ENCODE assay signal across 8 cellular contexts in the genomic region with DNA sequence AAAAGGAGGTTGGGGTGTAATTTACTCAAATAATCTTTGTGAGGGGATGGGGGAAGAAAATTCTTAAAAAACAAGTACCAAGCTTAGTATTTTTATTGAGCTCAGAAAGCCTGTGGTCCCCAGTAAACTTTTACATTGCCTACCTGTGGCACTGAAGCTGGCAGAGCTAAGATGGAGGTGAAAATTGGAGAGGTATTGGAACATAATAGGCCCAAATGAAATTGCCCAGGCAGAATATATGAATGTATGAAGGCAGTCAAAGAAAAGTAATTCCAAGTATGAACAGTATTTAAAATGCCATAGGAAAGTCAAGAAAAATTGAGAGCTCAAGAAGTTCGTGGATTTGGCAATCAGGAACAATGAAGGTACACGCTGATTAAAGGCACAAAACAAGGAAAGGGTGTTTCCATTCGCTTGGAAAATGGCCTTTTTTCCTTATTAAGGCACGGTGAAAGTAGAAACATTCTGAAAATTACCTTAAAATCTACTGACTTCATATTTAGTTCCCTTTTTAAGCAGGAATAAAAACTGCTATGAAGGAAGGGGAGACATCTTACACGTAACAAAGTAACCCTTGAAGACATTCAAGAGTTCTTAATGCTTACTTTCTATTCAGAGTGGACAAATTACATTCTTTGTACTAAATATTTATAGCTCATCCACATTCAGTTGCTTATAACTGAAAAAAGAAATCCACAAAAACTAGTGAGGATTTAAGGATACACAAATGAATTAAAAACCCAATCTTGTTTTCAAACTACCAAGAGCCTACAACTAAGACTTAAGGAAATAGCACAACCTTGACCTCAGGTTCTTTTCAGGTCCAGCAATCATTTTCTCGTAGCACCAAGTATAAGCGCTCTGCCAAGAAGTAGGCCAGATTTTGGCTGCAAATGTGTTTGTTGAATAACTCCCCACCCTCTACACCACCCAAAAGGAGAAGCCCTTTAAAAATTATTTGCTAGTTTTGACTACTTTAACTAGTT. TPM values are rescaled to one million over a fixed set of nuclear protein-coding genes. Genes with fewer than 3 reads are reported as not detected.
A peak's percentile ranks its signal among the peaks of the same experiment; 100 is the strongest.
DNase-seq lines count a peak whose midpoint lies in the region; ATAC-seq and TF ChIP-seq lines count a peak whose summit lies in the region.

No MANE protein-coding gene starts in this region.

- H3K27ac ChIP-seq in OCI-LY7 (ENCODE audit: low read depth, low read length, poor library complexity, severe bottlenecking) (peak overlapping the region; percentile 96), endodermal cell (ENCODE audit: low read depth, low read length) (peak overlapping the region; percentile 5), neural cell (ENCODE audit: low read length) (peak overlapping the region; percentile 100)

- BruUV-seq in OCI-LY7 (replicated peaks; lab: Mats Ljungman, UMichigan): no TSS peak

- H2AFZ ChIP-seq in OCI-LY7 (ENCODE audit: low read length) (no peak overlapping the region), neural cell (ENCODE audit: low read depth, low read length) (no peak overlapping the region)

- H3K9me3 ChIP-seq in OCI-LY7 (ENCODE audit: low read length) (no peaks in the 10 kb centered on the region), endodermal cell (ENCODE audit: control insufficient read depth, low read length) (no peaks in the 10 kb centered on the region), neural cell (ENCODE audit: low read length) (no peaks in the 10 kb centered on the region)

- no peaks in the 10 kb centered on the region for H3K9me3 Mint-ChIP-seq in endodermal cell

- DNase-seq in EH (ENCODE audit: low read depth) (peak; percentile 32), OCI-LY7 (ENCODE audit: low spot score) (peak; percentile 44), endodermal cell (no peak), GDM1 (lab: John Stamatoyannopoulos, UW) (no peak)

- peak overlapping the region; percentile 100 for H3K27ac Mint-ChIP-seq in endodermal cell

- peaks cover 17% of the 10 kb centered on the region for H3K4me1 Mint-ChIP-seq in endodermal cell

- H3K4me3 ChIP-seq in OCI-LY7 (ENCODE audit: low read depth, low read length, poor library complexity, severe bottlenecking) (peak overlapping the region; percentile 90), endodermal cell (ENCODE audit: low read length) (peak overlapping the region; percentile 99), neural cell (ENCODE audit: low read length) (peak overlapping the region; percentile 86)

- H3K27me3 Mint-ChIP-seq in endodermal cell (ENCODE audit: insufficient read depth): peaks cover 2% of the 10 kb centered on the region

- peaks cover 36% of the 10 kb centered on the region for H4K20me1 ChIP-seq in OCI-LY7 (ENCODE audit: insufficient read depth, low read length)
- peaks cover 55% of the 10 kb centered on the region for H4K20me1 ChIP-seq in neural cell (ENCODE audit: insufficient read depth)

- CTCF ChIA-PET in OCI-LY7 (lab: Charles Lee; ENCODE audit: unreplicated experiment): interaction anchor here (0.9 to 1.0 kb wide), 2 partner anchors 27 to 28 kb away, joined by 3 to 4 read pairs; no protein-coding TSS in a partner anchor

- H3K9ac ChIP-seq in endodermal cell (ENCODE audit: extremely low read depth, low read length, poor library complexity, severe bottlenecking) (peak overlapping the region; percentile 100), neural cell (ENCODE audit: low read length) (peak overlapping the region; percentile 100)

- 17 to 21% methylated on average over 6 to 7 of the region's 7 CpGs for WGBS in endodermal cell (ENCODE audit: insufficient coverage in 1 of 2, insufficient read length in 1 of 2), 2 experiments

- no peak for ATAC-seq in HG03039 (IDR thresholded peaks at IDR 0.05; ENCODE audit: unreplicated experiment)
- ATAC-seq in HG02885 (IDR thresholded peaks at IDR 0.05; ENCODE audit: poor library complexity, unreplicated experiment): no peak
- ATAC-seq in HG02870 (IDR thresholded peaks at IDR 0.05; ENCODE audit: unreplicated experiment): no peak

- peak overlapping the region; percentile 98 for H3K4me2 ChIP-seq in OCI-LY7 (ENCODE audit: low read length)
- H3K4me2 ChIP-seq in neural cell (ENCODE audit: low read length): peak overlapping the region; percentile 100

- H3K27me3 ChIP-seq in endodermal cell (ENCODE audit: control insufficient read depth, insufficient read depth, low read length, poor library complexity, severe bottlenecking): no peaks in the 10 kb centered on the region
- H3K27me3 ChIP-seq in neural cell (ENCODE audit: insufficient read depth, low read depth, low read length): no peaks in the 10 kb centered on the region

- H3K4me3 Mint-ChIP-seq in endodermal cell: peak overlapping the region; percentile 100

- intact Hi-C loops in OCI-LY7 (cut with micrococcal nuclease; ENCODE audit: unreplicated experiment): loop anchor here (5.0 to 10.0 kb wide), 2 partner anchors 1061 to 1104 kb away; partner anchors contain the start of gene SYPL1

- TF ChIP-seq CTCF in OCI-LY7 (conservative IDR thresholded peaks at IDR 0.05; ENCODE audit: low read length) (no peak), endodermal cell (conservative IDR thresholded peaks at IDR 0.05) (no peak), neural cell (IDR thresholded peaks at IDR 0.05; ENCODE audit: poor library complexity, severe bottlenecking) (no peak)

- no peaks in the 10 kb centered on the region for H3K9me2 ChIP-seq in OCI-LY7 (ENCODE audit: insufficient read depth, low read length)
- no peaks in the 10 kb centered on the region for H3K9me2 ChIP-seq in neural cell (ENCODE audit: insufficient read depth, low read length)

- H3K36me3 Mint-ChIP-seq in endodermal cell (ENCODE audit: low read depth): peaks cover 38% of the 10 kb centered on the region

- TF ChIP-seq EP300 in neural cell (conservative IDR thresholded peaks at IDR 0.05; ENCODE audit: poor library complexity, severe bottlenecking): no peak

- POLR2A ChIA-PET in OCI-LY7 (lab: Charles Lee): interaction anchor here (0.6 to 3.2 kb wide), 12 partner anchors 9 to 1060 kb away, joined by 3 to 32 read pairs (median 6); no protein-coding TSS in a partner anchor

- H3K79me2 ChIP-seq in OCI-LY7 (ENCODE audit: insufficient read depth, low read depth, low read length) (peaks cover 18% of the 10 kb centered on the region), neural cell (replicated peaks; ENCODE audit: insufficient read depth, low read length) (peaks cover 87% of the 10 kb centered on the region)

- no peaks in the 10 kb centered on the region for H3F3A ChIP-seq in neural cell (ENCODE audit: insufficient read depth, low read length, poor library complexity, severe bottlenecking)

- H3K4me1 ChIP-seq in OCI-LY7 (ENCODE audit: insufficient read depth, low read length, poor library complexity, severe bottlenecking) (peaks cover 37% of the 10 kb centered on the region), endodermal cell (ENCODE audit: control insufficient read depth, insufficient read depth, low read length) (no peaks in the 10 kb centered on the region)

- TF ChIP-seq RAD21 in neural cell (conservative IDR thresholded peaks at IDR 0.05): no peak

- H3K36me3 ChIP-seq in OCI-LY7 (ENCODE audit: insufficient read depth, low read length): peaks cover 68% of the 10 kb centered on the region
- H3K36me3 ChIP-seq in endodermal cell (ENCODE audit: control insufficient read depth, insufficient read depth, low read length): peaks cover 32% of the 10 kb centered on the region
- H3K36me3 ChIP-seq in neural cell (ENCODE audit: insufficient read depth, low read length): peaks cover 12% of the 10 kb centered on the region

TF ChIP-seq in neural cell, 6 proteins besides CTCF, POLR2A, EP300 and RAD21:
- no peak for TF ChIP-seq POLR2AphosphoS5 (IDR thresholded peaks at IDR 0.05)
- no peak for TF ChIP-seq MXI1 (conservative IDR thresholded peaks at IDR 0.05; ENCODE audit: poor library complexity, severe bottlenecking)
- no peak for TF ChIP-seq TAF1 (IDR thresholded peaks at IDR 0.05; ENCODE audit: low read depth)
- no peak for TF ChIP-seq SMC3 (conservative IDR thresholded peaks at IDR 0.05; ENCODE audit: poor library complexity)
- TF ChIP-seq REST (IDR thresholded peaks at IDR 0.05; ENCODE audit: borderline replicate concordance): no peak
- TF ChIP-seq EZH2 (IDR thresholded peaks at IDR 0.05; ENCODE audit: borderline replicate concordance, insufficient read depth, low read length, poor library complexity, severe bottlenecking): no peak

RNA-seq across cellular contexts. Expression of gene KMT2E, which starts 3.2 kb away (rescaled TPM):
- 50.1 and 52.5 TPM in 2 replicates for total RNA-seq in OCI-LY7 (2014; rRNA removed; shearing (Covaris generic))
- total RNA-seq in OCI-LY7 (2022) (68.0 and 72.8 TPM in 2 replicates), endodermal cell (10 to 100 TPM; 65.7 to 70.4 TPM)
- 73.3 TPM for polyA plus RNA-seq in endodermal cell (2013, experiment 1 of 2)
- 71.3 TPM for polyA plus RNA-seq in endodermal cell (2013, experiment 2 of 2)
- polyA plus RNA-seq in neural cell: 78.4 and 91.8 TPM in 2 replicates
- polyA minus RNA-seq in neural cell: 367 and 473 TPM in 2 replicates

Comparison
In these comparisons a context has a peak if more than half of its experiments do, and no peak if none do; other contexts are left out.
1. DNase-seq: peak in EH (single experiment) and OCI-LY7 (single experiment); none in endodermal cell (single experiment) and GDM1 (single experiment).
2. H3K27ac ChIP-seq: peak in every context shown above with its lines; median percentile 100 in neural cell; 96 in OCI-LY7; 5 in endodermal cell.
3. Peak in every context shown above with its lines, with median percentiles within 50 percentile points of each other: H3K4me3 ChIP-seq.